ENCODE assay signal across 9 cellular contexts in the genomic region with DNA sequence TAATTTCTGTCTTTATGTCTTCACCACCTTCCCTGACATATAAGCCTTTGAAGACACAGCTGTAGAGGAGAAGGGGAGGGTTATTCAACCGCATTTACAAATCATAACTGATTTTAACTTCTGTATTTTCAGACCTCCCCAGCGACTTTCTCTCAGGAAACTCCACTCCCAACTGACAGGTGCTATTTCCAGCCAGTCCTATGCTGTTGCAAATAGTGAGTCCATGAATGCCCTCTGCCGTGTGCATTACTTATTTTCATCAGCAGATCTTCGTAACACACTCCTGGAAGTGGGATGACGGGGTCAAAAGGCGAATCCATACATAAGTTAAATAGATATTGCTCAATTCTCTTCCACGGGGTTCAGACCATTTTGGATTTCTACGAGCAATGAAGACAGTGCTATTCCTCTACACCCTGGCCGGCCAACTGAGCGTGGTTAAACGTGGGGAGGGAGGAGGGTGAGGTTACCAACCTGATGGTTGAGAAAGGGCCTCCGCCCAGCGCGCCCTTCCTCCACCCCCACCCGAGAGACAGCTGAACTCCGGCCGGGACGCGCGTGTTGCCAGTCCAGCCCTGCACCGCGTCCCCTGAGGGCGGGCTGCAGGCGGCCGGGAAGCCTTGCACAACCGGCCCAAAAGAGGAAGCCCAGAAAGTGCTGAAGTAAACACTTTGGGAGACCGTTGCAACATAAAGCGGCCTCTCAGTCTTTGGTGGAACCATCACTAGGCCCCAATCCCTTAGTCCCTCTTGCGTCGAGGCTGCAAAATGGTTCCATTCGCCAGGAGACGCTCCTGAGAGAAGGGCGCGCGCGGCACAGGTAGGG. TPM values are rescaled to one million over a fixed set of nuclear protein-coding genes. Genes with fewer than 3 reads are reported as not detected.
A peak's percentile ranks its signal among the peaks of the same experiment; 100 is the strongest.
DNase-seq lines count a peak whose midpoint lies in the region; ATAC-seq and TF ChIP-seq lines count a peak whose summit lies in the region.
"Had no signal": no experiment of that assay in that cellular context is flagged by ENCODE, and none has a peak within 500 bp of the region (broad histone marks: within the 10 kb centered on the region; RNA-seq: fewer than 3 reads in every experiment).

A gene with protein sequence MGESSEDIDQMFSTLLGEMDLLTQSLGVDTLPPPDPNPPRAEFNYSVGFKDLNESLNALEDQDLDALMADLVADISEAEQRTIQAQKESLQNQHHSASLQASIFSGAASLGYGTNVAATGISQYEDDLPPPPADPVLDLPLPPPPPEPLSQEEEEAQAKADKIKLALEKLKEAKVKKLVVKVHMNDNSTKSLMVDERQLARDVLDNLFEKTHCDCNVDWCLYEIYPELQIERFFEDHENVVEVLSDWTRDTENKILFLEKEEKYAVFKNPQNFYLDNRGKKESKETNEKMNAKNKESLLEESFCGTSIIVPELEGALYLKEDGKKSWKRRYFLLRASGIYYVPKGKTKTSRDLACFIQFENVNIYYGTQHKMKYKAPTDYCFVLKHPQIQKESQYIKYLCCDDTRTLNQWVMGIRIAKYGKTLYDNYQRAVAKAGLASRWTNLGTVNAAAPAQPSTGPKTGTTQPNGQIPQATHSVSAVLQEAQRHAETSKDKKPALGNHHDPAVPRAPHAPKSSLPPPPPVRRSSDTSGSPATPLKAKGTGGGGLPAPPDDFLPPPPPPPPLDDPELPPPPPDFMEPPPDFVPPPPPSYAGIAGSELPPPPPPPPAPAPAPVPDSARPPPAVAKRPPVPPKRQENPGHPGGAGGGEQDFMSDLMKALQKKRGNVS (plus strand): TSS at position 705 of the 825 bp plus-strand sequence. CDS start 53,986 bp downstream, outside the sequence.

- peaks cover 28% of the 10 kb centered on the region for H3K36me3 ChIP-seq in Karpas-422 (ENCODE audit: insufficient read depth, low read length)
- H3K36me3 ChIP-seq: uterus had no signal

- H3K27me3 Mint-ChIP-seq in nephron progenitor cell (ENCODE audit: low read depth, poor library complexity): peaks cover 59% of the 10 kb centered on the region

- ATAC-seq in GM21529 (IDR thresholded peaks at IDR 0.05; ENCODE audit: unreplicated experiment): peak; percentile 52

- H3K4me1 ChIP-seq in Karpas-422 (ENCODE audit: low read length): peaks cover 45% of the 10 kb centered on the region
- H3K4me1 ChIP-seq: uterus had no signal

- H3K9me3 ChIP-seq in Karpas-422 (ENCODE audit: low read length): peaks cover 3% of the 10 kb centered on the region; the same call in 1 of the 2 replicates
- H3K9me3 ChIP-seq: uterus had no signal

- no peak for TF ChIP-seq CTCF in nephron progenitor cell (IDR thresholded peaks at IDR 0.05)

- no peaks in the 10 kb centered on the region for H3K36me3 Mint-ChIP-seq in nephron progenitor cell (ENCODE audit: low read depth)

- H3K4me3 Mint-ChIP-seq in nephron progenitor cell: peak within 1 kb of the TSS; percentile 61

- DNase-seq in ELF-1 (ENCODE audit: low read depth, low spot score) (peak; percentile 64), Karpas-422 (peak; percentile 97), fibroblast of peridontal ligament (ENCODE audit: extremely low read depth) (peak; percentile 30), nephron progenitor cell (peak; percentile 10), ureter (ENCODE audit: low spot score) (peak; percentile 68), cerebellar nuclear complex (lab: John Stamatoyannopoulos, UW) (no peak)
- DNase-seq in activated CD8-positive, alpha-beta memory T cell treated with anti-CD3 and anti-CD28 coated beads, Interleukin-2, amount 50 U/mL, for 48 hours: peak; percentile 80

- H3K9me3 Mint-ChIP-seq in nephron progenitor cell: no peaks in the 10 kb centered on the region

- H3K4me1 Mint-ChIP-seq in nephron progenitor cell: no peaks in the 10 kb centered on the region

- peak within 1 kb of the TSS; percentile 87 for H3K9ac ChIP-seq in Karpas-422 (ENCODE audit: low read length)

- H3K4me2 ChIP-seq in Karpas-422 (ENCODE audit: low read depth, low read length, poor library complexity, severe bottlenecking): peak within 1 kb of the TSS; percentile 94

- H3K79me2 ChIP-seq in Karpas-422 (ENCODE audit: low read length): peaks cover 49% of the 10 kb centered on the region

- no peaks in the 10 kb centered on the region for H3K27me3 ChIP-seq in Karpas-422 (ENCODE audit: low read length)

- H4K20me1 ChIP-seq in Karpas-422 (ENCODE audit: insufficient read depth, low read depth, low read length): no peaks in the 10 kb centered on the region

- no peaks in the 10 kb centered on the region for H3K9me2 ChIP-seq in Karpas-422 (replicated peaks; ENCODE audit: insufficient read depth, low read length)

- H3K27ac ChIP-seq in Karpas-422 (ENCODE audit: low read length): peak within 1 kb of the TSS; percentile 97
- H3K27ac ChIP-seq: uterus had no signal

- H3K27ac Mint-ChIP-seq in nephron progenitor cell: no peak within 1 kb of the TSS

- H2AFZ ChIP-seq in Karpas-422 (ENCODE audit: low read length): peak within 1 kb of the TSS; percentile 66

- peak within 1 kb of the TSS; percentile 81 for H3K4me3 ChIP-seq in Karpas-422 (ENCODE audit: low read length)
- H3K4me3 ChIP-seq: uterus had no signal

RNA-seq across cellular contexts. Expression of the gene that starts here (rescaled TPM):
- total RNA-seq in Karpas-422 (2014; rRNA removed; shearing (Covaris generic); ENCODE audit: low replicate concordance): 22.7 and 34.7 TPM in 2 replicates
- 8.0 TPM for total RNA-seq in ureter

Comparison
In these comparisons a context has a peak if more than half of its experiments do, and no peak if none do; other contexts are left out.
1. DNase-seq: peak in ELF-1 (single experiment), Karpas-422 (single experiment), activated CD8-positive, alpha-beta memory T cell treated with anti-CD3 and anti-CD28 coated beads, Interleukin-2, amount 50 U/mL, for 48 hours (single experiment), fibroblast of peridontal ligament (single experiment), nephron progenitor cell (single experiment) and ureter (single experiment); none in cerebellar nuclear complex (0 of 2).